Comparison of ENCODE assay signal across 12 cellular contexts in genomic region chr2:218081063-218081462, GRCh38.
DNase-seq lines count a peak whose midpoint lies in the region; ATAC-seq lines count a peak whose summit lies in the region.
"Had no signal": no experiment of that assay in that cellular context is flagged by ENCODE, and none has a peak within 500 bp of the region (broad histone marks: within the 10 kb centered on the region; RNA-seq: fewer than 3 reads in every experiment).

No MANE protein-coding gene starts in this region.

- DNase-seq in RPMI8226 = peak; percentile 85
- DNase-seq in T-helper 2 cell = no peak
- DNase-seq in NCI-H1694 treated with DMSO at 0.1 percent for 48 hours (lab: John Stamatoyannopoulos, UW) = no peak
- DNase-seq in D341Med (ENCODE audit: low spot score) = no peak
- DNase-seq in AG20443 (ENCODE audit: low spot score) = no peak
- DNase-seq: caudate nucleus, NCI-H1092, nephron progenitor cell, SHP77 treated with DMSO at 0.1 percent for 48 hours had no signal

- peak; percentile 75 for ATAC-seq in GM18499 (IDR thresholded peaks at IDR 0.05; ENCODE audit: insufficient read depth, unreplicated experiment)
- ATAC-seq in GM21390 (IDR thresholded peaks at IDR 0.05; ENCODE audit: unreplicated experiment) = peak; percentile 96
- peak; percentile 92 for ATAC-seq in HG03095 (IDR thresholded peaks at IDR 0.05; ENCODE audit: unreplicated experiment)
